ENCODE assay signal across 28 cellular contexts in the genomic region with DNA sequence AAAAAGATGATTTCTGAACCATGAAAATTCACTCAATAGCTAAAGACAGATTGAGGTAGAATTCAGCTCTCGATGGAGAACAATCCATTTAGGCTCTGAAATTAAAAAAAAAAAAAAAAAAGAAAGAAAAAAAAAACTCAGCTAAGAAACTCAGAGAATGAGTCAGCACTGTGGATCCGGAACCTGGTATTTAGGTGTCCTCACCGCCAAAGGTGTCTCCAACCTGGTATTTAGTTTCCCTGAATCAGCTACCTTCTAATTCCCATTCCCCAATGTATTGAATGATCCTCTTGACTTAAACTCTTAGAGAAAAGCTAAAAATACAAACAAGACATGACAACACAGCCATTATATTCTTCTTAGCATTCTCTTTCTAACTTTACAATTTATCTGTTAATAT.
"Had no signal": no experiment of that assay in that cellular context is flagged by ENCODE, and none has a peak within 500 bp of the region (broad histone marks: within the 10 kb centered on the region; RNA-seq: fewer than 3 reads in every experiment).

No MANE protein-coding gene starts in this region.

- DNase-seq: activated CD4-positive, alpha-beta memory T cell treated with anti-CD3 and anti-CD28 coated beads, Interleukin-2, amount 10 ng/mL, durations not matched to agents 7 days and 5 days; activated CD4-positive, alpha-beta T cell treated with anti-CD3 and anti-CD28 coated beads for 1 hour; activated CD4-positive, alpha-beta T cell treated with anti-CD3 and anti-CD28 coated beads, Interleukin-2, amount 10 ng/mL, durations not matched to agents 7 days and 5 days; activated CD8-positive, alpha-beta memory T cell treated with anti-CD3 and anti-CD28 coated beads, Interleukin-2, amount 50 U/mL, for 48 hours; activated gamma-delta T cell treated with Interleukin-2 at 50 U/mL for 16 hours; activated naive CD4-positive, alpha-beta T cell treated with anti-CD3 and anti-CD28 coated beads, Interleukin-2, amount 50 U/mL, for 16 hours; activated T-cell treated with anti-CD3 and anti-CD28 coated beads, Interleukin-2, amount 50 U/mL, for 4 hours; amniotic stem cell; brain microvascular endothelial cell; cortex of kidney; foreskin fibroblast; hippocampal formation; immature natural killer cell; lower lobe of right lung; mesenchymal stem cell; natural killer cell; occipital lobe; stimulated activated CD4-positive, alpha-beta T cell treated with anti-CD3 and anti-CD28 coated beads, Interleukin-15, amount 100 ng/mL, for 24 hours; stimulated activated CD4-positive, alpha-beta T cell treated with anti-CD3 and anti-CD28 coated beads, Interleukin-2, amount 100 ng/mL, for 24 hours; stimulated activated naive B cell treated with anti-CD40 and anti-IgM and Interleukin-4, amounts not matched to agents 10 μg/mL and 1 μg/mL and 100 μg/mL, for 72 hours; stomach; T1000; tibial artery; upper lobe of right lung had no signal

- H3K27ac ChIP-seq: brain microvascular endothelial cell, lower lobe of right lung, neural progenitor cell, right atrium auricular region, stomach, suprapubic skin, tibial artery, upper lobe of right lung had no signal

- H3K4me1 ChIP-seq: lower lobe of right lung, neural progenitor cell, right atrium auricular region, stomach, suprapubic skin, tibial artery, upper lobe of right lung had no signal

- H3K9me3 ChIP-seq: lower lobe of right lung, right atrium auricular region, stomach, suprapubic skin, tibial artery, upper lobe of right lung had no signal

- H3K9ac ChIP-seq: neural progenitor cell had no signal

- H3K27me3 ChIP-seq: brain microvascular endothelial cell, neural progenitor cell, right atrium auricular region, stomach, suprapubic skin, tibial artery, upper lobe of right lung had no signal

- H3K4me2 ChIP-seq: neural progenitor cell had no signal

- ATAC-seq: activated T-cell treated with anti-CD3 and anti-CD28 coated beads, Interleukin-2, amount 50 U/mL, for 4 hours; activated T-helper 17 cell treated with anti-CD3 and anti-CD28 coated beads, Interleukin-2, amount 50 U/mL, for 72 hours; lower lobe of right lung; natural killer cell; upper lobe of right lung had no signal

- H3K4me3 ChIP-seq: lower lobe of right lung, neural progenitor cell, right atrium auricular region, stomach, suprapubic skin, tibial artery, upper lobe of right lung had no signal

- H3K36me3 ChIP-seq: brain microvascular endothelial cell, lower lobe of right lung, neural progenitor cell, right atrium auricular region, stomach, suprapubic skin, tibial artery, upper lobe of right lung had no signal

- H2AFZ ChIP-seq: neural progenitor cell had no signal
